ENCODE assay signal across 1 cellular context in genomic region chr18:75492897-75493296, GRCh38.
TF ChIP-seq lines count a peak whose summit lies in the region.

No MANE protein-coding gene starts in this region.

TF ChIP-seq in IMR-90, 13 proteins besides CTCF, POLR2A, EP300 and RAD21 (continued from another document):
- TF ChIP-seq MAFK (IDR thresholded peaks at IDR 0.05; ENCODE audit: low read depth, low read length) (no peak), FOS (IDR thresholded peaks at IDR 0.05; ENCODE audit: low read depth, low read length) (no peak), USF2 (IDR thresholded peaks at IDR 0.05; ENCODE audit: low read depth, low read length) (no peak), NFE2L2 (IDR thresholded peaks at IDR 0.05; ENCODE audit: low read depth, low read length) (no peak), CEBPB (IDR thresholded peaks at IDR 0.05; ENCODE audit: low read depth, low read length) (no peak), ELK1 (IDR thresholded peaks at IDR 0.05; ENCODE audit: borderline replicate concordance, low read depth, low read length) (no peak), MAZ (IDR thresholded peaks at IDR 0.05; ENCODE audit: borderline replicate concordance, low read depth, low read length) (no peak)
